In the genomic region with DNA sequence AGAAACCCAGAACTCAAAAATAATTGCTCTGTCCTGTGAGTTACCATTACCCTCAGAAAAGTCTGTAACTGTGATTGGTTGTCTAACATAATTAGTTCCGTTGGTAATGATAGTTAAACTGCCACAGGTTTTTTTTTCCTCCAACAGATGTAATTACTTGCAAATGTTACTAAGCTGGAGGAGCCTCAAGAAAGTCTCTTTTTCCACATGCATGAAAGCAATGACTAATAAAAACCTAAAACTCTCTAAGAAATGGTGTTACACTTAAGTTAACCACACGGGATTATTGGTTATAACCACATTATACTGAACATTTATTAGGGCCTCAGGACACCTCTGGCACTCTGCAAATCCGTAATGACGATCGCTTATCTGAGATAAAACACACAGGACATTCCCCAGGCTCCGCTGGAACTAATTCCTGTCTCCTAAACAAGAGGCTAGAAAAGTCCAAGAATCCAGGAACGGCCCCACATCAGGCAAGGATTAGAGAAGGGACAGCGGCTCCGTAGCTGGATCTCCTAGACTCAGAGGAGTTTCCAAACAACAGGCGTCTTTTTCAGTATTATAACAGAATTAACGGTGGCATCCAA, we compare ENCODE assay signal across 7 cellular contexts. TPM values are rescaled to one million over a fixed set of nuclear protein-coding genes. Genes with fewer than 3 reads are reported as not detected.
DNase-seq lines count a peak whose midpoint lies in the region; ATAC-seq, FAIRE-seq and TF ChIP-seq lines count a peak whose summit lies in the region.

No MANE protein-coding gene starts in this region.

- DNase-seq in GM04504 (ENCODE audit: low read depth) (peak; percentile 32), HuH-7 (ENCODE audit: low spot score) (peak; percentile 5), heart right ventricle (no peak), posterior vena cava (ENCODE audit: low spot score) (peak; percentile 34), GM19239 (ENCODE audit: insufficient read length, low spot score) (no peak)
- DNase-seq in activated naive CD4-positive, alpha-beta T cell treated with anti-CD3 and anti-CD28 coated beads, Interleukin-2, amount 10 ng/mL, durations not matched to agents 7 days and 5 days = no peak
- no peak for DNase-seq in stimulated activated CD4-positive, alpha-beta T cell treated with anti-CD3 and anti-CD28 coated beads, Interleukin-4, amount 100 ng/mL, for 1 hour

- peak in 5 of 8 donors; percentile 6 to 59 (median 43) for ATAC-seq in heart right ventricle

- FAIRE-seq in GM19239 (lab: Jason Lieb, UNC) = no peak

- CTCF ChIA-PET in activated naive CD4-positive, alpha-beta T cell treated with anti-CD3 and anti-CD28 coated beads, Interleukin-2, amount 10 ng/mL, durations not matched to agents 7 days and 5 days (lab: Charles Lee) = no interaction called here

- H3K27ac ChIP-seq in heart right ventricle = peak overlapping the region in 9 of 10 donors; percentile 24 to 86 (median 80)

- no peaks in the 10 kb centered on the region for H3K27me3 Mint-ChIP-seq in activated naive CD4-positive, alpha-beta T cell treated with anti-CD3 and anti-CD28 coated beads, Interleukin-2, amount 10 ng/mL, durations not matched to agents 7 days and 5 days

- H3K27me3 ChIP-seq in heart right ventricle = no peaks in the 10 kb centered on the region

- WGBS in heart right ventricle, 2 donors = 4% methylated on average over 11 of the region's 11 CpGs

- TF ChIP-seq CTCF in heart right ventricle (IDR thresholded peaks at IDR 0.05) = no peak

- peaks cover 28% of the 10 kb centered on the region for H3K36me3 Mint-ChIP-seq in activated naive CD4-positive, alpha-beta T cell treated with anti-CD3 and anti-CD28 coated beads, Interleukin-2, amount 10 ng/mL, durations not matched to agents 7 days and 5 days

- H3K4me3 ChIP-seq in heart right ventricle = peak overlapping the region; percentile 37 to 95 (median 80)

- peaks cover 21% of the 10 kb centered on the region for H3K4me1 Mint-ChIP-seq in activated naive CD4-positive, alpha-beta T cell treated with anti-CD3 and anti-CD28 coated beads, Interleukin-2, amount 10 ng/mL, durations not matched to agents 7 days and 5 days

- H3K4me3 Mint-ChIP-seq in activated naive CD4-positive, alpha-beta T cell treated with anti-CD3 and anti-CD28 coated beads, Interleukin-2, amount 10 ng/mL, durations not matched to agents 7 days and 5 days = peak overlapping the region; percentile 89

- peaks cover 0 to 35% (median 10%) of the 10 kb centered on the region in 11 donors for H3K9me3 ChIP-seq in heart right ventricle

- peaks cover 0 to 37% (median 26%) of the 10 kb centered on the region in 9 donors for H3K36me3 ChIP-seq in heart right ventricle

- peak overlapping the region; percentile 52 for H3K27ac Mint-ChIP-seq in activated naive CD4-positive, alpha-beta T cell treated with anti-CD3 and anti-CD28 coated beads, Interleukin-2, amount 10 ng/mL, durations not matched to agents 7 days and 5 days

- peaks cover 3 to 16% (median 12%) of the 10 kb centered on the region in 9 donors for H3K4me1 ChIP-seq in heart right ventricle

- peaks cover 19% of the 10 kb centered on the region for H3K9me3 Mint-ChIP-seq in activated naive CD4-positive, alpha-beta T cell treated with anti-CD3 and anti-CD28 coated beads, Interleukin-2, amount 10 ng/mL, durations not matched to agents 7 days and 5 days

- intact Hi-C loops in heart right ventricle (cut with DNase I) = loop anchor here in 6 of 10 donors (1.0 to 10.0 kb wide), 8 partner anchors 43 to 191 kb away; a partner anchor contains a TSS
- intact Hi-C loops in posterior vena cava (cut with DNase I) = no loop called here

RNA-seq across cellular contexts. Expression of a gene that starts 0.8 kb away (rescaled TPM):
- 1 to 10 TPM; 2.4 to 5.1 (median 3.6) TPM for total RNA-seq in heart right ventricle
- polyA plus RNA-seq in heart right ventricle = 1 to 10 TPM; 1.2 to 6.4 TPM
- total RNA-seq in posterior vena cava = 1 to 10 TPM; 3.6 to 5.7 TPM

RNA-seq across cellular contexts. Expression of a gene that starts 44.4 kb away (rescaled TPM):
- total RNA-seq in heart right ventricle (10 to 100 TPM in 1 of 10 donors, 1 to 10 TPM in 9; 4.9 to 10.2 (median 6.8) TPM), posterior vena cava (under 1 TPM; 0.19 to 0.28 TPM)
- 1 to 10 TPM in 1 of 2 donors, under 1 TPM in 1; 0.67 to 6.0 TPM for polyA plus RNA-seq in heart right ventricle

RNA-seq across cellular contexts. Expression of a gene that starts 52.4 kb away (rescaled TPM):
- total RNA-seq in heart right ventricle (1 to 10 TPM; 2.6 to 6.4 (median 5.0) TPM), posterior vena cava (1 to 10 TPM; 5.2 to 7.9 TPM)
- 1 to 10 TPM; 1.5 to 1.6 TPM for polyA plus RNA-seq in heart right ventricle

Comparison
In these comparisons a context has a peak if more than half of its experiments do, and no peak if none do; other contexts are left out.
1. DNase-seq: peak in GM04504 (single experiment), HuH-7 (single experiment) and posterior vena cava (single experiment); none in activated naive CD4-positive, alpha-beta T cell treated with anti-CD3 and anti-CD28 coated beads, Interleukin-2, amount 10 ng/mL, durations not matched to agents 7 days and 5 days (single experiment), heart right ventricle (0 of 2), GM19239 (single experiment) and stimulated activated CD4-positive, alpha-beta T cell treated with anti-CD3 and anti-CD28 coated beads, Interleukin-4, amount 100 ng/mL, for 1 hour (single experiment).
2. RNA of a gene that starts 44.4 kb away (total RNA-seq): 4.9 to 10.2 TPM in heart right ventricle; 0.19 to 0.28 TPM in posterior vena cava; every median in the first group is over 4 times any median in the second.
3. intact Hi-C loops: an anchor here in heart right ventricle (1.0 to 10.0 kb wide); none called in posterior vena cava.